In genomic region chr12:12425616-12426015, GRCh38 we compare ENCODE assay signal across 21 cellular contexts.
DNase-seq lines count a peak whose midpoint lies in the region; ATAC-seq and TF ChIP-seq lines count a peak whose summit lies in the region.
"Had no signal": no experiment of that assay in that cellular context is flagged by ENCODE, and none has a peak within 500 bp of the region (broad histone marks: within the 10 kb centered on the region; RNA-seq: fewer than 3 reads in every experiment).

No MANE protein-coding gene starts in this region.

- H3K4me3 ChIP-seq in fibroblast of pulmonary artery (replicated peaks; ENCODE audit: low read depth, low read length) (no peak overlapping the region), stomach (no peak overlapping the region), suprapubic skin (no peak overlapping the region)
- H3K4me3 ChIP-seq: tibial nerve had no signal

- peaks cover 0 to 16% (median 7%) of the 10 kb centered on the region in 4 donors for H3K9me3 ChIP-seq in stomach
- peaks cover 6% of the 10 kb centered on the region for H3K9me3 ChIP-seq in suprapubic skin

- peak overlapping the region in 3 of 5 donors; percentile 9 to 53 (median 26) for H3K27ac ChIP-seq in stomach
- H3K27ac ChIP-seq in suprapubic skin = no peak overlapping the region
- H3K27ac ChIP-seq: epithelial cell of prostate, tibial nerve had no signal

- TF ChIP-seq EP300 in stomach (IDR thresholded peaks at IDR 0.05) = no peak
- no peak for TF ChIP-seq EP300 in suprapubic skin (IDR thresholded peaks at IDR 0.05)

- 29 to 56% (median 43%) methylated on average over 1 of the region's 1 CpG for WGBS in stomach, 5 donors
- WGBS in suprapubic skin = 62% methylated on average over 1 of the region's 1 CpG

- peaks cover 0 to 5% (median 0%) of the 10 kb centered on the region in 4 donors for H3K36me3 ChIP-seq in stomach
- no peaks in the 10 kb centered on the region for H3K36me3 ChIP-seq in suprapubic skin
- H3K36me3 ChIP-seq: tibial nerve had no signal

- ATAC-seq in HG02981 (IDR thresholded peaks at IDR 0.05; ENCODE audit: unreplicated experiment) (no peak), HG03571 (IDR thresholded peaks at IDR 0.05; ENCODE audit: unreplicated experiment) (no peak)
- ATAC-seq: left ventricle myocardium superior had no signal

- peaks cover 0 to 14% (median 8%) of the 10 kb centered on the region in 4 donors for H3K4me1 ChIP-seq in stomach
- peaks cover 3% of the 10 kb centered on the region for H3K4me1 ChIP-seq in suprapubic skin
- H3K4me1 ChIP-seq: tibial nerve had no signal

- intact Hi-C loops in stomach (cut with DNase I; ENCODE audit: low total_unique reads) = no loop called here

- TF ChIP-seq POLR2A in stomach (IDR thresholded peaks at IDR 0.05) = no peak
- no peak for TF ChIP-seq POLR2A in suprapubic skin (IDR thresholded peaks at IDR 0.05)

- TF ChIP-seq CTCF in fibroblast of pulmonary artery (IDR thresholded peaks at IDR 0.05; ENCODE audit: low read length, missing control alignments) = no peak
- no peak for TF ChIP-seq CTCF in stomach (IDR thresholded peaks at IDR 0.05)
- no peak for TF ChIP-seq CTCF in suprapubic skin (IDR thresholded peaks at IDR 0.05)

- no peaks in the 10 kb centered on the region for H3K27me3 ChIP-seq in stomach
- H3K27me3 ChIP-seq in suprapubic skin = no peaks in the 10 kb centered on the region
- H3K27me3 ChIP-seq: tibial nerve had no signal

- DNase-seq in NCI-H2029 (lab: John Stamatoyannopoulos, UW) (peak; percentile 33), NCI-H2029 treated with DMSO at 0.1 percent for 48 hours (lab: John Stamatoyannopoulos, UW) (no peak), NCI-H774 (lab: John Stamatoyannopoulos, UW) (peak; percentile 34), fibroblast of pulmonary artery (ENCODE audit: low read depth) (peak; percentile 63), stomach (no peak), suprapubic skin (ENCODE audit: low spot score in 2 of 2) (no peak)
- DNase-seq: activated CD4-positive, alpha-beta T cell treated with anti-CD3 and anti-CD28 coated beads, Interleukin-2, amount 50 U/mL, for 48 hours; CD4-positive, CD25-positive, alpha-beta regulatory T cell; cortex of kidney; DMS79; left ventricle myocardium superior; naive B cell; NCI-H146; NCI-H446; stimulated activated CD4-positive, alpha-beta T cell treated with anti-CD3 and anti-CD28 coated beads, Interleukin-4, amount 100 ng/mL, for 4 hours; stimulated activated CD8-positive, alpha-beta memory T cell treated with anti-CD3 and anti-CD28 coated beads, Interleukin-4, amount 100 ng/mL, for 48 hours; SW 1271 had no signal

Comparison
In these comparisons a context has a peak if more than half of its experiments do, and no peak if none do; other contexts are left out.
1. DNase-seq: peak in NCI-H2029 (single experiment), NCI-H774 (single experiment) and fibroblast of pulmonary artery (single experiment); none in NCI-H2029 treated with DMSO at 0.1 percent for 48 hours (single experiment), stomach (single experiment) and suprapubic skin (0 of 2).